8 cellular contexts compared by ENCODE assay signal in the genomic region with DNA sequence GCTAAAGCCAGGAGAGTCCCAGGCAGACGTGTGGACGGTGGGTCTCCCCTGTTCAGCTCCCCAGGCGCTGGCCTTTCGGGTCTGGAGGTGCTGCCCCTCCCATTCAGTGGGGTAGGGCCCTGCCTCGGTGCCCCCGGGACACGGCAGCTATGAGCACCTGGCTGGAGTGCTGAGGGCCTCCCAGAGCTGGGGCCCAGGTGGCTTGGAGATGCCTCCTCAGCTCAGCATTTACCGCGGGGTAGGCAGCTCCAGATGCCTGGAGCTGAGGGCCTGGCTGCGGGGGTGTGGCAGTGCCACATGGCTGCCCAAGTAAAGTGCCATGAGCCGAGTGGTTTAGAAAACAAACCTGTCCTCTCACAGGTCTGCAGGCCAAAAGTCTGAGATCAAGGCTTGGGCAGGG. TPM values are rescaled to one million over a fixed set of nuclear protein-coding genes. Genes with fewer than 3 reads are reported as not detected.
"Had no signal": no experiment of that assay in that cellular context is flagged by ENCODE, and none has a peak within 500 bp of the region (broad histone marks: within the 10 kb centered on the region; RNA-seq: fewer than 3 reads in every experiment).

No MANE protein-coding gene starts in this region.

- H3K4me1 ChIP-seq: HAP-1 had no signal

- H3K9me3 Mint-ChIP-seq: IgD-negative memory B cell had no signal

- H3K4me3 ChIP-seq: GM23248, HAP-1 had no signal

- H3K36me3 ChIP-seq: HAP-1 had no signal

- H2AFZ ChIP-seq: GM23248 had no signal

- H3K4me3 Mint-ChIP-seq: HFFc6, IgD-negative memory B cell had no signal

- DNase-seq: GM23248, GOT3, H7, HFFc6 had no signal

- H3K27ac Mint-ChIP-seq: HFFc6, IgD-negative memory B cell had no signal

- H3K27ac ChIP-seq: GM23248, HL-60 had no signal

- H3K9ac ChIP-seq: GM23248 had no signal

- H3K9me3 ChIP-seq: HAP-1 had no signal

RNA-seq across cellular contexts. Expression of a gene that starts 19.5 kb away (rescaled TPM):
- total RNA-seq: HT1080 had no signal

RNA-seq across cellular contexts. Expression of a gene that starts 30.3 kb away (rescaled TPM):
- total RNA-seq: HT1080 had no signal
